18 cellular contexts compared by ENCODE assay signal in the genomic region with DNA sequence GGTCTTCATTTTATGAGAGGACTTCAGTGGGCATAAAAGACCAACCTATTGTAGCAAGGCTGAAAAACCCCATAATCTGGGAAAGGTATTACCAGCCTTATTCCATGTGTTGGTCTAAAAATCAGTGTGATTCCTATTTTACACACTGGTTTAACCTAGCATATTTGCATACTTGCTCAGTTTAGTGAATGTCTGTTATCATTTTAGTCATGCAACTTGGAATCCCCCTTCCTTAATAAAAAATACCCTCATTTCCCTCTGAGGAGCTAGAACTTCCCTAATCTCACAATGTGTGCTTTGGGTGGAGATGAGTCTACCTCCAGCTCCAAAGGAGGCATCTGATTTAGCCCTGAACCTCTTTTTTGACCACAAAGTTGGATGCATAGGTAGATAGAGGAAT.
DNase-seq lines count a peak whose midpoint lies in the region; ATAC-seq, FAIRE-seq and TF ChIP-seq lines count a peak whose summit lies in the region.
"Had no signal": no experiment of that assay in that cellular context is flagged by ENCODE, and none has a peak within 500 bp of the region (broad histone marks: within the 10 kb centered on the region; RNA-seq: fewer than 3 reads in every experiment).

No MANE protein-coding gene starts in this region.

- no peak for FAIRE-seq in D721Med (lab: Jason Lieb, UNC)

- peak; percentile 46 for ATAC-seq in GM19043 (IDR thresholded peaks at IDR 0.05; ENCODE audit: low read depth, unreplicated experiment)
- ATAC-seq in HG02642 (IDR thresholded peaks at IDR 0.05; ENCODE audit: poor library complexity, unreplicated experiment): peak; percentile 78
- ATAC-seq in HG03460 (IDR thresholded peaks at IDR 0.05; ENCODE audit: unreplicated experiment): peak; percentile 61
- ATAC-seq: activated CD8-positive, alpha-beta T cell treated with anti-CD3 and anti-CD28 coated beads for 36 hours; activated T-helper 17 cell treated with anti-CD3 and anti-CD28 coated beads, Interleukin-2, amount 50 U/mL, for 72 hours had no signal

- TF ChIP-seq CTCF in GM12865 (IDR thresholded peaks at IDR 0.05; ENCODE audit: insufficient read depth, low read depth, low read length, missing control alignments) (no peak), D721Med (IDR thresholded peaks at IDR 0.05; ENCODE audit: insufficient read depth, missing control alignments) (no peak)

- peak; percentile 44 for DNase-seq in GM12865 (ENCODE audit: low read depth)
- no peak for DNase-seq in NCI-H748 (lab: John Stamatoyannopoulos, UW; ENCODE audit: unreplicated experiment)
- DNase-seq in D721Med (ENCODE audit: insufficient read length, low spot score): no peak
- no peak for DNase-seq in epidermal melanocyte (ENCODE audit: insufficient read length, low spot score)
- no peak for DNase-seq in dermis blood vessel endothelial cell
- DNase-seq: activated CD8-positive, alpha-beta T cell treated with anti-CD3 and anti-CD28 coated beads for 36 hours; amygdala; CD4-positive, alpha-beta T cell; MM.1S; NCI-H2081; NCI-H526 treated with DMSO at 0.1 percent for 48 hours; Peyer's patch; retina; testis had no signal

- peak overlapping the region; percentile 48 for H3K4me3 ChIP-seq in GM12865 (ENCODE audit: low read depth, low read length)
- H3K4me3 ChIP-seq: Peyer's patch, testis had no signal
